26 cellular contexts compared by ENCODE assay signal in the genomic region with DNA sequence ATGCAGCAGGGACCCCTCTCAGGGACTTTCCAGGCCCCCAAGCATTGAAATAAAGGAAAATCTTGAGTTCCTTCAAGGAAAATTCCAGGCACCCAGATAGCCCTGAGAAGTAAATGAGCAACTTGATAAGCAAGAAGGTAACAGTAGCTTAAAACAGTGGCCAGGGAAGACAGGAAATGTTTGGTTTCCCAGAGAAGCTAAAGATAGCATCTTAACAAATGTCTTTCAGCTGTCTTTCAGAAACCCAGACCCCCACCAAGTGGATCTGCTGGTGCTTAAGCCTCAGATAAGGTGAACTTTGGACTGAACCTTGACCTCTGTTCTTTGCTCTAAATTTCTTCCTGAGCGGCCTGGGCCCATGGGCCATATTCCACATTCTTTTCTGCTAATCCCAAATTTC.
"Had no signal": no experiment of that assay in that cellular context is flagged by ENCODE, and none has a peak within 500 bp of the region (broad histone marks: within the 10 kb centered on the region; RNA-seq: fewer than 3 reads in every experiment).

No MANE protein-coding gene starts in this region.

- H3K9ac ChIP-seq: neural progenitor cell had no signal

- H3K4me3 ChIP-seq: left lung, lower lobe of right lung, neural progenitor cell, ovary, right atrium auricular region, right lobe of liver, spleen, suprapubic skin, thoracic aorta, tibial artery, upper lobe of right lung had no signal

- ATAC-seq: left colon; left lung; lower lobe of right lung; natural killer cell; right lobe of liver; stimulated activated effector memory CD8-positive, alpha-beta T cell treated with anti-CD3 and anti-CD28 coated beads, Interleukin-12 subunit alpha, Interleukin-12 subunit beta, amount 100 ng/mL, for 72 hours; upper lobe of right lung had no signal

- H3K27me3 ChIP-seq: left lung, neural progenitor cell, neutrophil, ovary, right atrium auricular region, right lobe of liver, spleen, suprapubic skin, tibial artery, upper lobe of right lung had no signal

- H3K4me2 ChIP-seq: neural progenitor cell had no signal

- H3K9me3 ChIP-seq: left lung, lower lobe of right lung, neutrophil, ovary, right atrium auricular region, right lobe of liver, suprapubic skin, thoracic aorta, tibial artery, upper lobe of right lung had no signal

- H3K27ac ChIP-seq: left lung, lower lobe of right lung, neural progenitor cell, neutrophil, ovary, right atrium auricular region, right lobe of liver, spleen, suprapubic skin, thoracic aorta, tibial artery, upper lobe of right lung had no signal

- H3K36me3 ChIP-seq: left lung, lower lobe of right lung, neural progenitor cell, neutrophil, ovary, right atrium auricular region, right lobe of liver, spleen, suprapubic skin, thoracic aorta, tibial artery, upper lobe of right lung had no signal

- DNase-seq: hippocampal formation; kidney; left colon; left lung; lower lobe of right lung; mammary epithelial cell; mesenchymal stem cell; naive B cell; natural killer cell; nephron progenitor cell; occipital lobe; ovary; right lobe of liver; small intestine; spleen; stimulated activated CD4-positive, alpha-beta T cell treated with anti-CD3 and anti-CD28 coated beads, Interleukin-4, amount 100 ng/mL, for 24 hours; stimulated activated naive CD4-positive, alpha-beta T cell; tibial artery; trophoblast cell; upper lobe of right lung had no signal

- H3K4me1 ChIP-seq: left lung, lower lobe of right lung, neural progenitor cell, right atrium auricular region, right lobe of liver, suprapubic skin, tibial artery, upper lobe of right lung had no signal
